Comparison of ENCODE assay signal across 21 cellular contexts in genomic region chr7:22787936-22788335, GRCh38. TPM values are rescaled to one million over a fixed set of nuclear protein-coding genes. Genes with fewer than 3 reads are reported as not detected.
DNase-seq lines count a peak whose midpoint lies in the region; ATAC-seq, FAIRE-seq and TF ChIP-seq lines count a peak whose summit lies in the region.
"Had no signal": no experiment of that assay in that cellular context is flagged by ENCODE, and none has a peak within 500 bp of the region (broad histone marks: within the 10 kb centered on the region; RNA-seq: fewer than 3 reads in every experiment).

No MANE protein-coding gene starts in this region.

- H3K9ac ChIP-seq in GM23248 (no peak overlapping the region), astrocyte (ENCODE audit: low read length) (no peak overlapping the region)

- H3K4me3 ChIP-seq in GM23248 (no peak overlapping the region), astrocyte (ENCODE audit: insufficient read depth, low read depth, low read length) (no peak overlapping the region), fibroblast of mammary gland (ENCODE audit: control insufficient read depth, low read depth, low read length) (no peak overlapping the region), psoas muscle (no peak overlapping the region), A673 (ENCODE audit: low read depth, low read length, poor library complexity, severe bottlenecking) (no peak overlapping the region)

- H3K27ac Mint-ChIP-seq in astrocyte (ENCODE audit: unreplicated experiment) = no peak overlapping the region
- H3K27ac Mint-ChIP-seq: B cell, H9 had no signal

- BruUV-seq in A673 (replicated peaks; lab: Mats Ljungman, UMichigan) = no TSS peak

- FAIRE-seq in astrocyte (lab: Jason Lieb, UNC) = no peak
- FAIRE-seq: GM12892, GM18507 had no signal

- H3K4me2 ChIP-seq in GM23248 (ENCODE audit: unreplicated experiment) (no peak overlapping the region), astrocyte (ENCODE audit: low read length) (no peak overlapping the region)

- no peaks in the 10 kb centered on the region for H3K36me3 ChIP-seq in GM23248 (ENCODE audit: low read depth)
- H3K36me3 ChIP-seq in astrocyte (ENCODE audit: insufficient read depth, low read length) = no peaks in the 10 kb centered on the region
- H3K36me3 ChIP-seq in psoas muscle (ENCODE audit: insufficient read depth in 1 of 2, low read depth in 1 of 2) = no peaks in the 10 kb centered on the region
- H3K36me3 ChIP-seq in A673 (ENCODE audit: insufficient read depth, low read length, poor library complexity, severe bottlenecking) = no peaks in the 10 kb centered on the region

- peaks cover 17% of the 10 kb centered on the region for H3K4me1 Mint-ChIP-seq in astrocyte (ENCODE audit: low read depth, unreplicated experiment)
- H3K4me1 Mint-ChIP-seq: B cell had no signal

- TF ChIP-seq CTCF in astrocyte (IDR thresholded peaks at IDR 0.05; ENCODE audit: insufficient read depth, low read depth, low read length) (no peak), fibroblast of mammary gland (conservative IDR thresholded peaks at IDR 0.05; ENCODE audit: control insufficient read depth, insufficient read depth, low read depth, low read length) (no peak), psoas muscle (IDR thresholded peaks at IDR 0.05) (no peak), A673 (conservative IDR thresholded peaks at IDR 0.05; ENCODE audit: low read depth, low read length) (no peak)

- in situ Hi-C loops in GM23248 (cut with MboI) = no loop called here

- DNase-seq in GM23248 (peak; percentile 48), astrocyte (ENCODE audit: low read depth) (no peak), fibroblast of mammary gland (ENCODE audit: low read depth) (peak; percentile 51), psoas muscle (no peak), NK-92 (lab: John Stamatoyannopoulos, UW; ENCODE audit: unreplicated experiment) (no peak), A673 (ENCODE audit: low spot score) (no peak)
- DNase-seq in central memory CD4-positive, alpha-beta T cell = no peak
- DNase-seq: ACHN, COR-L47, EL, H9, NCI-H1417 treated with DMSO at 0.1 percent for 48 hours, NCI-H1930, NCI-H226, NCI-H524 treated with DMSO at 0.1 percent for 48 hours, PC-3, SIG-M5 had no signal

- CTCF ChIA-PET in A673 (lab: Charles Lee) = no interaction called here

- no peaks in the 10 kb centered on the region for H3K79me2 ChIP-seq in GM23248 (ENCODE audit: insufficient read depth)
- H3K79me2 ChIP-seq in astrocyte (ENCODE audit: insufficient read depth, low read length) = no peaks in the 10 kb centered on the region

- no peaks in the 10 kb centered on the region for H3K27me3 ChIP-seq in GM23248 (replicated peaks; ENCODE audit: insufficient read depth)
- H3K27me3 ChIP-seq in astrocyte (ENCODE audit: insufficient read depth, low read length) = no peaks in the 10 kb centered on the region
- H3K27me3 ChIP-seq in psoas muscle (ENCODE audit: insufficient read depth in 3 of 3, low read length in 2 of 3) = no peaks in the 10 kb centered on the region
- no peaks in the 10 kb centered on the region for H3K27me3 ChIP-seq in A673 (replicated peaks; ENCODE audit: insufficient read depth, low read depth, low read length, poor library complexity)

- peaks cover 6% of the 10 kb centered on the region for H3F3A ChIP-seq in GM23248 (ENCODE audit: insufficient read depth)

- H3K27ac ChIP-seq in GM23248 (no peak overlapping the region), astrocyte (ENCODE audit: low read depth, low read length) (no peak overlapping the region), psoas muscle (no peak overlapping the region), A673 (ENCODE audit: low read depth, low read length, poor library complexity, severe bottlenecking) (no peak overlapping the region)
- H3K27ac ChIP-seq: RWPE1 had no signal

- H3K27me3 Mint-ChIP-seq in astrocyte (ENCODE audit: low read depth, unreplicated experiment) = no peaks in the 10 kb centered on the region
- H3K27me3 Mint-ChIP-seq: B cell had no signal

- intact Hi-C loops in psoas muscle (cut with DNase I) = no loop called here
- intact Hi-C loops in A673 (cut with micrococcal nuclease; ENCODE audit: unreplicated experiment) = no loop called here

- H2AFZ ChIP-seq in GM23248 = 0 out of 2 replicates have a peak overlapping the region, but pooled peaks have one; percentile 25
- H2AFZ ChIP-seq in astrocyte (ENCODE audit: low read depth, low read length) = peak overlapping the region; percentile 35

- no peaks in the 10 kb centered on the region for H3K9me2 ChIP-seq in GM23248 (ENCODE audit: insufficient read depth)

- peaks cover 12% of the 10 kb centered on the region for H3K4me1 ChIP-seq in GM23248 (ENCODE audit: insufficient read depth)
- H3K4me1 ChIP-seq in astrocyte (ENCODE audit: insufficient read depth, low read length) = peaks cover 11% of the 10 kb centered on the region
- no peaks in the 10 kb centered on the region for H3K4me1 ChIP-seq in psoas muscle
- no peaks in the 10 kb centered on the region for H3K4me1 ChIP-seq in A673 (ENCODE audit: insufficient read depth, low read length, poor library complexity, severe bottlenecking)

- no peaks in the 10 kb centered on the region for H3K9me3 Mint-ChIP-seq in astrocyte (ENCODE audit: unreplicated experiment)

- POLR2A ChIA-PET in A673 (lab: Charles Lee; ENCODE audit: low non-redundant PET) = no interaction called here

- no peak overlapping the region for H3K4me3 Mint-ChIP-seq in astrocyte (ENCODE audit: unreplicated experiment)
- H3K4me3 Mint-ChIP-seq: B cell, H9 had no signal

- H3K9me3 ChIP-seq in GM23248 (ENCODE audit: low read depth) = no peaks in the 10 kb centered on the region
- H3K9me3 ChIP-seq in astrocyte (ENCODE audit: insufficient read depth, low read depth, low read length) = no peaks in the 10 kb centered on the region
- no peaks in the 10 kb centered on the region for H3K9me3 ChIP-seq in psoas muscle
- H3K9me3 ChIP-seq in A673 (ENCODE audit: low read depth, low read length, poor library complexity, severe bottlenecking) = no peaks in the 10 kb centered on the region

- no peaks in the 10 kb centered on the region for H3K36me3 Mint-ChIP-seq in astrocyte (ENCODE audit: low read depth, unreplicated experiment)

- H4K20me1 ChIP-seq in GM23248 (ENCODE audit: insufficient read depth) (no peaks in the 10 kb centered on the region), astrocyte (ENCODE audit: insufficient read depth, low read length) (no peaks in the 10 kb centered on the region)

- ATAC-seq in psoas muscle = peak in 3 of 4 donors; percentile 49 to 83 (median 67)
- ATAC-seq: PC-3 had no signal

RNA-seq across cellular contexts. Expression of gene TOMM7, which starts 34.7 kb away (rescaled TPM):
- total RNA-seq in GM23248 (2014; rRNA removed; shearing (Covaris generic)) = 84.1 and 132 TPM in 2 replicates
- polyA plus RNA-seq in GM23248 (2016; fragmentation: Nextera tagmentation; extraction: Ambion mirVana) = 376 and 408 TPM in 2 replicates
- total RNA-seq in astrocyte = 217 and 229 TPM in 2 replicates
- 100 to 1,000 TPM; 465 to 704 (median 639) TPM for total RNA-seq in psoas muscle
- polyA plus RNA-seq in psoas muscle = 100 to 1,000 TPM; 401 to 791 (median 735) TPM
- 149 and 175 TPM in 2 replicates for total RNA-seq in A673 (2021)

Comparison
In these comparisons a context has a peak if more than half of its experiments do, and no peak if none do; other contexts are left out.
1. DNase-seq: peak in GM23248 (single experiment) and fibroblast of mammary gland (single experiment); none in astrocyte (single experiment), psoas muscle (0 of 2), NK-92 (single experiment), central memory CD4-positive, alpha-beta T cell (single experiment) and A673 (single experiment).